Comparison of ENCODE assay signal across 8 cellular contexts in the genomic region with DNA sequence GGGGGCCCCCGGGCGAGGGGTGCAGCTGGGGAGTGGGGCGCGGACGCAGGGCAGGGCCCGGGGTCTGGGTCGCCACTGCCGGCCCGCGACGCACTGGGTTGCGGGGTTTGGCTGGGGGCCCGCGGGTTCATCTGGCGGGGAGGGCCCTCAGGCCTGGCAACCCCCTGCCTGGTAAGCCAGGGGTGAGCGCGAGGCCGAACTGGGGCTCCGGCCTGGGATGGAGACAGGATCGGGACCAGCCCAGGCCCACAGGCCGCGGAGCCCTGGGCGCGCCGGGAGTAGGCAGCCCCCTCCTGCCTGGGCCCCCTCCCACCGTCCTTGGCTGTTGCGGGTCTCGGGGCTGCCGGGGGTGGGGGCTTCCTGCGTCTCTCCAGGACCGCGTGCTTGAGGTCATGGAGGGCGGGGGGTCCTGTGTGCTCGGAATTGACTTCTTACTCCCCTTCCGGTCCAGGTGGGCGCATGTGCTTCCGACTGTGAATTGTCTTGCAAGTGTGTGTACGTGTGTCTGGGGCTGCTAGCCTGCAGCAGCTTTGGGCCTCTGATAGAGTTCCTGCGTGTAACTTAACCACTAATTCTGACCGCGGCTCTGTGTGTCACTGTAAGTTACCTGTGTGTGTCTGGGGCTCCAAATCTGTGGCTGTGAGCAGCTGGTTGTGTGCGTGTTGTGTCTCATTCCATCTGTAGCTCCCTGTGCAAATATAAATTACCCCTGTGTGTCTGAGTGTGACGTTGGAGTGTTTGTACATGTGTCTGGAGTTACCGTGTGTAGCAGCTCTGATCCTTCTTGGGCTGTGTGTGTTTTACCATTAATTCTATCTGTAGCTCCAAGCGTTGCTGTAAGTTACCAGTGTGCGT. TPM values are rescaled to one million over a fixed set of nuclear protein-coding genes. Genes with fewer than 3 reads are reported as not detected.
A peak's percentile ranks its signal among the peaks of the same experiment; 100 is the strongest.
DNase-seq lines count a peak whose midpoint lies in the region; ATAC-seq and TF ChIP-seq lines count a peak whose summit lies in the region.

No MANE protein-coding gene starts in this region.

- no peaks in the 10 kb centered on the region for H3K27me3 ChIP-seq in left lung

- peaks cover 40 to 89% of the 10 kb centered on the region in 2 donors for H3K4me1 ChIP-seq in left lung

- no peaks in the 10 kb centered on the region for H3K9me3 ChIP-seq in left lung

- intact Hi-C loops in left lung (cut with DNase I), result no loop called here

- H3K4me3 ChIP-seq in WI38 (ENCODE audit: low read depth, low read length) (peak overlapping the region; percentile 78), left lung (peak overlapping the region; percentile 84 to 94)

- TF ChIP-seq CTCF in WI38 (IDR thresholded peaks at IDR 0.05; ENCODE audit: low read depth, low read length), result no peak
- TF ChIP-seq CTCF in left lung (IDR thresholded peaks at IDR 0.05), result no peak

- DNase-seq in NCI-H2081 (lab: John Stamatoyannopoulos, UW), result peak; percentile 21 to 63
- no peak for DNase-seq in NCI-H2081 treated with DMSO at 0.1 percent for 48 hours (lab: John Stamatoyannopoulos, UW)
- peak; percentile 46 for DNase-seq in M059J (ENCODE audit: low read depth)
- DNase-seq in cerebellar cortex (ENCODE audit: low spot score), result peak; percentile 49
- DNase-seq in left lung, result peak in 1 of 2 donors; percentile 86
- DNase-seq in stimulated activated CD8-positive, alpha-beta memory T cell treated with anti-CD3 and anti-CD28 coated beads, Interleukin-12 subunit alpha, Interleukin-12 subunit beta, amount 100 ng/mL, for 4 hours (ENCODE audit: low read depth), result peak; percentile 37

- peaks cover 0 to 20% of the 10 kb centered on the region in 2 donors for H3K36me3 ChIP-seq in left lung

- ATAC-seq in left lung (peak; percentile 0), GM21360 (IDR thresholded peaks at IDR 0.05; ENCODE audit: unreplicated experiment) (no peak)

- H3K27ac ChIP-seq in left lung, result peak overlapping the region; percentile 97 to 99

RNA-seq across cellular contexts. Expression of a gene that starts 0.8 kb away (rescaled TPM):
- total RNA-seq in M059J (2014; rRNA removed; shearing (Covaris generic)), result 9.8 and 21.5 TPM in 2 replicates
- 100 to 1,000 TPM; 116 to 137 TPM for total RNA-seq in left lung

RNA-seq across cellular contexts. Expression of a gene that starts 29.4 kb away (rescaled TPM):
- total RNA-seq in M059J (2014; rRNA removed; shearing (Covaris generic)), result 12.5 and 12.8 TPM in 2 replicates
- 1 to 10 TPM; 7.7 to 9.7 TPM for total RNA-seq in left lung

RNA-seq across cellular contexts. Expression of a gene that starts 36.8 kb away (rescaled TPM):
- total RNA-seq in M059J (2014; rRNA removed; shearing (Covaris generic)), result 8.0 and 8.6 TPM in 2 replicates
- total RNA-seq in left lung, result 1 to 10 TPM; 8.5 to 9.9 TPM

RNA-seq across cellular contexts. Expression of a gene that starts 40.6 kb away (rescaled TPM):
- not detected in 2 replicates for total RNA-seq in M059J (2014; rRNA removed; shearing (Covaris generic))
- total RNA-seq in left lung, result 10 to 100 TPM; 16.8 to 40.3 TPM
